In genomic region chr6:15337584-15337981, GRCh38 we compare ENCODE assay signal across 15 cellular contexts.
A peak's percentile ranks its signal among the peaks of the same experiment; 100 is the strongest.
DNase-seq lines count a peak whose midpoint lies in the region; ATAC-seq and TF ChIP-seq lines count a peak whose summit lies in the region.
"Had no signal": no experiment of that assay in that cellular context is flagged by ENCODE, and none has a peak within 500 bp of the region (broad histone marks: within the 10 kb centered on the region; RNA-seq: fewer than 3 reads in every experiment).

No MANE protein-coding gene starts in this region.

- no peaks in the 10 kb centered on the region for H3K27me3 ChIP-seq in ovary
- H3K27me3 ChIP-seq: sigmoid colon had no signal

- H3K27ac Mint-ChIP-seq in stimulated activated naive CD8-positive, alpha-beta T cell treated with anti-CD3 and anti-CD28 coated beads, Interleukin-15, Interleukin-2, amounts not matched to agents 100 ng/mL and 50 ng/mL, for 24 hours = peak overlapping the region; percentile 34
- H3K27ac Mint-ChIP-seq in stimulated activated naive CD8-positive, alpha-beta T cell treated with anti-CD3 and anti-CD28 coated beads, Interleukin-15, amount 100 ng/mL, for 72 hours = no peak overlapping the region
- peak overlapping the region in 4 of 6 donors; percentile 23 to 69 (median 53) for H3K27ac Mint-ChIP-seq in immature natural killer cell

- 81 to 90% (median 83%) methylated on average over 3 of the region's 3 CpGs for WGBS in ovary, 3 donors

- peaks cover 90% of the 10 kb centered on the region for H3K4me1 Mint-ChIP-seq in stimulated activated naive CD8-positive, alpha-beta T cell treated with anti-CD3 and anti-CD28 coated beads, Interleukin-15, Interleukin-2, amounts not matched to agents 100 ng/mL and 50 ng/mL, for 24 hours (ENCODE audit: low read depth)
- H3K4me1 Mint-ChIP-seq in stimulated activated naive CD8-positive, alpha-beta T cell treated with anti-CD3 and anti-CD28 coated beads, Interleukin-15, amount 100 ng/mL, for 72 hours = peaks cover 93% of the 10 kb centered on the region
- peaks cover 81 to 93% of the 10 kb centered on the region in 2 donors for H3K4me1 Mint-ChIP-seq in immature natural killer cell

- H3K27me3 Mint-ChIP-seq in stimulated activated naive CD8-positive, alpha-beta T cell treated with anti-CD3 and anti-CD28 coated beads, Interleukin-15, Interleukin-2, amounts not matched to agents 100 ng/mL and 50 ng/mL, for 24 hours = no peaks in the 10 kb centered on the region
- no peaks in the 10 kb centered on the region for H3K27me3 Mint-ChIP-seq in stimulated activated naive CD8-positive, alpha-beta T cell treated with anti-CD3 and anti-CD28 coated beads, Interleukin-15, amount 100 ng/mL, for 72 hours
- H3K27me3 Mint-ChIP-seq in immature natural killer cell (ENCODE audit: low read depth in 3 of 3) = peaks cover 0 to 1% (median 0%) of the 10 kb centered on the region in 3 donors

- no peak for TF ChIP-seq CTCF in GM10248 (IDR thresholded peaks at IDR 0.05; ENCODE audit: control extremely low read depth, extremely low read depth, low read depth, missing control alignments)
- no peak for TF ChIP-seq CTCF in ovary (IDR thresholded peaks at IDR 0.05)

- no peak overlapping the region for H3K27ac ChIP-seq in ovary
- H3K27ac ChIP-seq: KMS-11, sigmoid colon had no signal

- no peaks in the 10 kb centered on the region for H3K9me3 ChIP-seq in ovary
- H3K9me3 ChIP-seq: sigmoid colon had no signal

- H3K36me3 Mint-ChIP-seq in stimulated activated naive CD8-positive, alpha-beta T cell treated with anti-CD3 and anti-CD28 coated beads, Interleukin-15, Interleukin-2, amounts not matched to agents 100 ng/mL and 50 ng/mL, for 24 hours (ENCODE audit: low read depth) = peaks cover 19% of the 10 kb centered on the region
- no peaks in the 10 kb centered on the region for H3K36me3 Mint-ChIP-seq in immature natural killer cell

- H3K4me3 Mint-ChIP-seq in stimulated activated naive CD8-positive, alpha-beta T cell treated with anti-CD3 and anti-CD28 coated beads, Interleukin-15, Interleukin-2, amounts not matched to agents 100 ng/mL and 50 ng/mL, for 24 hours = no peak overlapping the region
- H3K4me3 Mint-ChIP-seq in stimulated activated naive CD8-positive, alpha-beta T cell treated with anti-CD3 and anti-CD28 coated beads, Interleukin-15, amount 100 ng/mL, for 72 hours = no peak overlapping the region
- H3K4me3 Mint-ChIP-seq in immature natural killer cell = peak overlapping the region in 1 of 5 donors; percentile 21

- H3K36me3 ChIP-seq in ovary = no peaks in the 10 kb centered on the region
- H3K36me3 ChIP-seq: sigmoid colon had no signal

- no peak for ATAC-seq in stimulated activated naive CD8-positive, alpha-beta T cell treated with anti-CD3 and anti-CD28 coated beads, Interleukin-15, amount 100 ng/mL, for 72 hours
- ATAC-seq: esophagus mucosa, left lobe of liver had no signal

- intact Hi-C loops in ovary (cut with DNase I) = no loop called here

- no peak for DNase-seq in stimulated activated naive CD8-positive, alpha-beta T cell treated with anti-CD3 and anti-CD28 coated beads, Interleukin-15, amount 100 ng/mL, for 72 hours
- peak; percentile 41 for DNase-seq in UCSD-AML1 (lab: John Stamatoyannopoulos, UW; ENCODE audit: unreplicated experiment)
- DNase-seq in immature natural killer cell = no peak
- no peak for DNase-seq in GM19238 (ENCODE audit: insufficient read length, low spot score)
- DNase-seq in NCI-H226 = no peak
- no peak for DNase-seq in GM10248 (ENCODE audit: extremely low spot score)
- DNase-seq in ovary = no peak
- DNase-seq: activated CD4-positive, alpha-beta T cell treated with anti-CD3 and anti-CD28 coated beads, Interleukin-2, amount 50 U/mL, for 48 hours; NCI-H1105 treated with DMSO at 0.1 percent for 48 hours; NCI-H2107; sigmoid colon had no signal

- H3K4me1 ChIP-seq in ovary (ENCODE audit: insufficient read depth) = no peaks in the 10 kb centered on the region

- H3K9me3 Mint-ChIP-seq in stimulated activated naive CD8-positive, alpha-beta T cell treated with anti-CD3 and anti-CD28 coated beads, Interleukin-15, Interleukin-2, amounts not matched to agents 100 ng/mL and 50 ng/mL, for 24 hours = no peaks in the 10 kb centered on the region
- no peaks in the 10 kb centered on the region for H3K9me3 Mint-ChIP-seq in stimulated activated naive CD8-positive, alpha-beta T cell treated with anti-CD3 and anti-CD28 coated beads, Interleukin-15, amount 100 ng/mL, for 72 hours
- H3K9me3 Mint-ChIP-seq in immature natural killer cell = no peaks in the 10 kb centered on the region

- H3K4me3 ChIP-seq in ovary = no peak overlapping the region
- H3K4me3 ChIP-seq: sigmoid colon had no signal

- CTCF ChIA-PET in GM10248 (lab: Yijun Ruan, JAX) = interaction anchor here (1.3 kb wide), 1 partner anchor 27 kb away, joined by 4 read pairs; no protein-coding TSS in a partner anchor

- POLR2A ChIA-PET in GM10248 (lab: Yijun Ruan, JAX) = interaction anchor here (0.5 kb wide), 1 partner anchor 13 kb away, joined by 4 read pairs; no protein-coding TSS in a partner anchor

- no peak for TF ChIP-seq POLR2A in ovary (IDR thresholded peaks at IDR 0.05)

- TF ChIP-seq EP300 in ovary (IDR thresholded peaks at IDR 0.05) = no peak

Comparison
In these comparisons a context has a peak if more than half of its experiments do, and no peak if none do; other contexts are left out.
1. H3K27ac Mint-ChIP-seq: peak in stimulated activated naive CD8-positive, alpha-beta T cell treated with anti-CD3 and anti-CD28 coated beads, Interleukin-15, Interleukin-2, amounts not matched to agents 100 ng/mL and 50 ng/mL, for 24 hours (single experiment) and immature natural killer cell (4 of 6); none in stimulated activated naive CD8-positive, alpha-beta T cell treated with anti-CD3 and anti-CD28 coated beads, Interleukin-15, amount 100 ng/mL, for 72 hours (0 of 2).